In the genomic region with DNA sequence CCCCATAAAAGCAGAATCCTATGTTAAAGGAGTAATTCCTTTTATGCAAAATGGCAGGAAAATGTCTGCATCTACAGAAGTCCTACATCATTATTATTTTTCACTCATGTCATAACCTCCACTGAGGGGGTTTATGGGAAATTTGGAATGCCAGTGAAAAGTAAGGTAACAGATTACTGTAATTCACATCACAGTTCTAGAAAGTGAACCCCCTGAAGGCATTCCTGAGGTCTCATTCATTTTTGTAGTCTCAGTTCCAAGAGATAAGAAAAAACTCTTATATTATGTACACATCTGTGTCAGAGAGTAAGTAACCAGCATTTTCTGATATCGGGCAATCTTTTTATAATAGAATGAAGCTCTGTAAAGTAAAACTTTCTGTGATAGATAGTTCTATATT, we compare ENCODE assay signal across 20 cellular contexts. TPM values are rescaled to one million over a fixed set of nuclear protein-coding genes. Genes with fewer than 3 reads are reported as not detected.
DNase-seq lines count a peak whose midpoint lies in the region; ATAC-seq and TF ChIP-seq lines count a peak whose summit lies in the region.
"Had no signal": no experiment of that assay in that cellular context is flagged by ENCODE, and none has a peak within 500 bp of the region (broad histone marks: within the 10 kb centered on the region; RNA-seq: fewer than 3 reads in every experiment).

No MANE protein-coding gene starts in this region.

- no peaks in the 10 kb centered on the region for H3K4me1 Mint-ChIP-seq in activated CD8-positive, alpha-beta T cell treated with anti-CD3 and anti-CD28 coated beads for 36 hours (ENCODE audit: low read depth)

- no peak for ATAC-seq in HG02938 (IDR thresholded peaks at IDR 0.05; ENCODE audit: unreplicated experiment)
- ATAC-seq in activated CD8-positive, alpha-beta T cell treated with anti-CD3 and anti-CD28 coated beads for 36 hours: no peak
- no peak for ATAC-seq in GM21515 (IDR thresholded peaks at IDR 0.05; ENCODE audit: unreplicated experiment)
- ATAC-seq: CD8-positive, alpha-beta T cell had no signal

- H3K4me1 ChIP-seq in BLaER1: peaks cover 41% of the 10 kb centered on the region

- peaks cover 3% of the 10 kb centered on the region for H3K9me3 Mint-ChIP-seq in activated CD8-positive, alpha-beta T cell treated with anti-CD3 and anti-CD28 coated beads for 36 hours

- H3K9ac ChIP-seq in BLaER1: no peak overlapping the region
- H3K9ac ChIP-seq: GM23248 had no signal

- no peaks in the 10 kb centered on the region for H4K20me1 ChIP-seq in BLaER1

- H3K36me3 Mint-ChIP-seq in activated CD8-positive, alpha-beta T cell treated with anti-CD3 and anti-CD28 coated beads for 36 hours (ENCODE audit: low read depth): no peaks in the 10 kb centered on the region
- H3K36me3 Mint-ChIP-seq: CD4-positive, CD25-positive, alpha-beta regulatory T cell; CD8-positive, alpha-beta T cell had no signal

- H3K4me3 ChIP-seq in BLaER1 (no peak overlapping the region), choroid plexus epithelial cell (ENCODE audit: low read depth, low read length) (no peak overlapping the region)
- H3K4me3 ChIP-seq: GM23248 had no signal

- no peaks in the 10 kb centered on the region for H3K27me3 Mint-ChIP-seq in activated CD8-positive, alpha-beta T cell treated with anti-CD3 and anti-CD28 coated beads for 36 hours
- H3K27me3 Mint-ChIP-seq: B cell had no signal

- H3K9me3 ChIP-seq in BLaER1: peaks cover 21% of the 10 kb centered on the region

- TF ChIP-seq CTCF in choroid plexus epithelial cell (conservative IDR thresholded peaks at IDR 0.05; ENCODE audit: low read depth, low read length) (no peak), GM10248 (IDR thresholded peaks at IDR 0.05; ENCODE audit: control extremely low read depth, extremely low read depth, low read depth, missing control alignments) (no peak)
- no peak for TF ChIP-seq CTCF in activated CD8-positive, alpha-beta T cell treated with anti-CD3 and anti-CD28 coated beads for 36 hours (IDR thresholded peaks at IDR 0.05)

- intact Hi-C loops in activated CD8-positive, alpha-beta T cell treated with anti-CD3 and anti-CD28 coated beads for 36 hours (cut with micrococcal nuclease): no loop called here

- H3K4me3 Mint-ChIP-seq in activated CD8-positive, alpha-beta T cell treated with anti-CD3 and anti-CD28 coated beads for 36 hours: no peak overlapping the region
- H3K4me3 Mint-ChIP-seq: B cell; CD4-positive, CD25-positive, alpha-beta regulatory T cell; CD8-positive, alpha-beta T cell had no signal

- H3K27ac Mint-ChIP-seq in activated CD8-positive, alpha-beta T cell treated with anti-CD3 and anti-CD28 coated beads for 36 hours: no peak overlapping the region
- H3K27ac Mint-ChIP-seq: B cell; CD4-positive, CD25-positive, alpha-beta regulatory T cell; CD8-positive, alpha-beta T cell had no signal

- no peaks in the 10 kb centered on the region for H3K27me3 ChIP-seq in BLaER1

- H3K36me3 ChIP-seq in BLaER1: peaks cover 10% of the 10 kb centered on the region

- POLR2A ChIA-PET in activated CD8-positive, alpha-beta T cell treated with anti-CD3 and anti-CD28 coated beads for 36 hours (lab: Charles Lee): no interaction called here
- POLR2A ChIA-PET in GM10248 (lab: Yijun Ruan, JAX): no interaction called here

- CTCF ChIA-PET in activated CD8-positive, alpha-beta T cell treated with anti-CD3 and anti-CD28 coated beads for 36 hours (lab: Charles Lee): no interaction called here
- CTCF ChIA-PET in GM10248 (lab: Yijun Ruan, JAX): interaction anchor here (1.0 to 1.1 kb wide), 2 partner anchors 13 to 124 kb away, joined by 3 to 4 read pairs; no protein-coding TSS in a partner anchor

- DNase-seq in amniotic epithelial cell (ENCODE audit: low read depth) (peak; percentile 50), choroid plexus epithelial cell (ENCODE audit: low read depth) (peak; percentile 11), iris pigment epithelial cell (ENCODE audit: low read depth) (peak; percentile 12), GM10248 (ENCODE audit: extremely low spot score) (no peak)
- no peak for DNase-seq in activated CD8-positive, alpha-beta T cell treated with anti-CD3 and anti-CD28 coated beads for 36 hours
- DNase-seq: C1 segment of cervical spinal cord; CD4-positive, CD25-positive, alpha-beta regulatory T cell; CD8-positive, alpha-beta T cell; DMS 273 treated with DMSO at 0.1 percent for 48 hours; DMS79; EL; GDM1; GM23248; H7; HCEC 1CT had no signal

- 0 out of 2 replicates have a peak overlapping the region, but pooled peaks have one; percentile 17 for H3K4me2 ChIP-seq in BLaER1

- no peak overlapping the region for H3K27ac ChIP-seq in BLaER1
- H3K27ac ChIP-seq: 22Rv1, GM23248 had no signal

RNA-seq across cellular contexts. Expression of a gene that starts 28.8 kb away (rescaled TPM):
- total RNA-seq in activated CD8-positive, alpha-beta T cell treated with anti-CD3 and anti-CD28 coated beads for 36 hours: 10 to 100 TPM; 53.3 to 55.6 TPM

Comparison
In these comparisons a context has a peak if more than half of its experiments do, and no peak if none do; other contexts are left out.
1. DNase-seq: peak in amniotic epithelial cell (single experiment), choroid plexus epithelial cell (single experiment) and iris pigment epithelial cell (single experiment); none in activated CD8-positive, alpha-beta T cell treated with anti-CD3 and anti-CD28 coated beads for 36 hours (single experiment) and GM10248 (single experiment).